Comparison of ENCODE assay signal across 8 cellular contexts in genomic region chr5:124651663-124652513, GRCh38.
A peak's percentile ranks its signal among the peaks of the same experiment; 100 is the strongest.
DNase-seq lines count a peak whose midpoint lies in the region; ATAC-seq and TF ChIP-seq lines count a peak whose summit lies in the region.

No MANE protein-coding gene starts in this region.

- in situ Hi-C loops in Panc1 (cut with HindIII; ENCODE audit: low pct_unique_long_range_greater_than_20kb, low sequenced_read_pairs) = no loop called here
- in situ Hi-C loops in gastrocnemius medialis (cut with MboI; ENCODE audit: low sequenced_read_pairs in 4 of 4) = loop anchor here in 2 of 4 donors (10.0 kb wide), 2 partner anchors 83 to 93 kb away; partner anchors contain the start of gene ZNF608 (in 1 of the 2)

- H3K4me2 ChIP-seq in KMS-11 = peak overlapping the region; percentile 89; the same call in 1 of the 2 replicates

- TF ChIP-seq CTCF in KMS-11 (conservative IDR thresholded peaks at IDR 0.05; ENCODE audit: low read depth, low read length) (no peak), Panc1 (IDR thresholded peaks at IDR 0.05) (no peak), cardiac fibroblast (IDR thresholded peaks at IDR 0.05; ENCODE audit: low read depth, low read length) (no peak), gastrocnemius medialis (IDR thresholded peaks at IDR 0.05 in 4 of 5, conservative IDR thresholded peaks at IDR 0.05 in 1 of 5) (peak in 1 of 5 experiments; percentile 2)

- H3K27me3 Mint-ChIP-seq in immature natural killer cell (ENCODE audit: low read depth in 3 of 3) = peaks cover 23 to 35% (median 28%) of the 10 kb centered on the region in 3 donors

- POLR2A ChIA-PET in Panc1 (lab: Charles Lee) = interaction anchor here (0.8 kb wide), 1 partner anchor 93 kb away, joined by 4 read pairs; no protein-coding TSS in a partner anchor

- peak; percentile 55 to 85 for TF ChIP-seq POLR2A in gastrocnemius medialis (IDR thresholded peaks at IDR 0.05)

- no peak overlapping the region for H3K9ac ChIP-seq in KMS-11

- H3K36me3 ChIP-seq in KMS-11 (ENCODE audit: insufficient read depth) (no peaks in the 10 kb centered on the region), Panc1 (ENCODE audit: control insufficient read depth, insufficient read depth, low read length) (no peaks in the 10 kb centered on the region), gastrocnemius medialis (peaks cover 0 to under 1% of the 10 kb centered on the region in 2 donors)

- no peaks in the 10 kb centered on the region for H3K36me3 Mint-ChIP-seq in immature natural killer cell

- no peak overlapping the region for H2AFZ ChIP-seq in KMS-11 (ENCODE audit: low read depth)

- peak; percentile 94 for DNase-seq in DMS53 (lab: John Stamatoyannopoulos, UW)
- DNase-seq in Panc1 (ENCODE audit: low read depth, low spot score) = no peak
- DNase-seq in cardiac fibroblast (ENCODE audit: low read depth in 2 of 2) = peak; percentile 76 to 87
- peak; percentile 27 to 30 (median 28) for DNase-seq in immature natural killer cell
- DNase-seq in gastrocnemius medialis = peak; percentile 71 to 73

- peaks cover 35 to 46% of the 10 kb centered on the region in 2 donors for H3K4me1 Mint-ChIP-seq in immature natural killer cell

- ATAC-seq in GM21360 (IDR thresholded peaks at IDR 0.05; ENCODE audit: unreplicated experiment) (peak; percentile 30), Panc1 (peak; percentile 82), gastrocnemius medialis (peak; percentile 73 to 79), HG02981 (IDR thresholded peaks at IDR 0.05; ENCODE audit: unreplicated experiment) (no peak)

- H3K27me3 ChIP-seq in KMS-11 (ENCODE audit: insufficient read depth, low read depth) (peaks cover 36% of the 10 kb centered on the region), Panc1 (ENCODE audit: control insufficient read depth, insufficient read depth, low read length) (no peaks in the 10 kb centered on the region), gastrocnemius medialis (no peaks in the 10 kb centered on the region)

- BruUV-seq in Panc1 (replicated peaks; lab: Mats Ljungman, UMichigan) = no TSS peak

- peak overlapping the region; percentile 42 to 77 (median 68) for H3K4me3 Mint-ChIP-seq in immature natural killer cell

- no peaks in the 10 kb centered on the region for H3K79me2 ChIP-seq in KMS-11 (ENCODE audit: insufficient read depth, low read depth)

- intact Hi-C loops in Panc1 (cut with micrococcal nuclease; ENCODE audit: unreplicated experiment) = loop anchor here (10.0 kb wide), 1 partner anchor 753 kb away; no protein-coding TSS in a partner anchor
- intact Hi-C loops in gastrocnemius medialis (cut with DNase I; ENCODE audit: low total_unique reads) = loop anchor here (2.0 to 10.0 kb wide), 6 partner anchors 120 to 715 kb away; no protein-coding TSS in a partner anchor

- H3K9me3 ChIP-seq in Panc1 (ENCODE audit: control insufficient read depth, insufficient read depth, low read depth, low read length) = no peaks in the 10 kb centered on the region
- no peaks in the 10 kb centered on the region for H3K9me3 ChIP-seq in gastrocnemius medialis

- H3K9me3 Mint-ChIP-seq in immature natural killer cell = peaks cover 0 to 2% (median 0%) of the 10 kb centered on the region in 6 donors

- peaks cover 27% of the 10 kb centered on the region for H3K4me1 ChIP-seq in KMS-11 (ENCODE audit: low read depth, poor library complexity, severe bottlenecking)
- peaks cover 79% of the 10 kb centered on the region for H3K4me1 ChIP-seq in Panc1 (ENCODE audit: control insufficient read depth, insufficient read depth, low read length)
- H3K4me1 ChIP-seq in gastrocnemius medialis = peaks cover 58 to 66% of the 10 kb centered on the region in 2 donors

- no peak overlapping the region for H3K4me3 ChIP-seq in KMS-11 (IDR thresholded peaks at IDR 0.05; ENCODE audit: insufficient read depth, low read depth, low read length)
- H3K4me3 ChIP-seq in Panc1 (ENCODE audit: low read depth in 2 of 2, low read length in 2 of 2) = peak overlapping the region; percentile 51 to 65
- H3K4me3 ChIP-seq in cardiac fibroblast (replicated peaks in 1 of 2; ENCODE audit: low read depth in 2 of 2, low read length in 2 of 2) = peak overlapping the region; percentile 48 to 70
- peak overlapping the region; percentile 67 to 79 (median 69) for H3K4me3 ChIP-seq in gastrocnemius medialis

- H3K27ac Mint-ChIP-seq in immature natural killer cell = no peak overlapping the region

- CTCF ChIA-PET in Panc1 (lab: Charles Lee) = interaction anchor here (0.7 kb wide), 1 partner anchor 52 kb away, joined by 6 read pairs; no protein-coding TSS in a partner anchor

- H3K27ac ChIP-seq in KMS-11 (no peak overlapping the region), Panc1 (ENCODE audit: low read length) (peak overlapping the region; percentile 100), gastrocnemius medialis (peak overlapping the region; percentile 76 to 86 (median 83))

- no peaks in the 10 kb centered on the region for H4K20me1 ChIP-seq in KMS-11 (ENCODE audit: insufficient read depth)
